In the genomic region with DNA sequence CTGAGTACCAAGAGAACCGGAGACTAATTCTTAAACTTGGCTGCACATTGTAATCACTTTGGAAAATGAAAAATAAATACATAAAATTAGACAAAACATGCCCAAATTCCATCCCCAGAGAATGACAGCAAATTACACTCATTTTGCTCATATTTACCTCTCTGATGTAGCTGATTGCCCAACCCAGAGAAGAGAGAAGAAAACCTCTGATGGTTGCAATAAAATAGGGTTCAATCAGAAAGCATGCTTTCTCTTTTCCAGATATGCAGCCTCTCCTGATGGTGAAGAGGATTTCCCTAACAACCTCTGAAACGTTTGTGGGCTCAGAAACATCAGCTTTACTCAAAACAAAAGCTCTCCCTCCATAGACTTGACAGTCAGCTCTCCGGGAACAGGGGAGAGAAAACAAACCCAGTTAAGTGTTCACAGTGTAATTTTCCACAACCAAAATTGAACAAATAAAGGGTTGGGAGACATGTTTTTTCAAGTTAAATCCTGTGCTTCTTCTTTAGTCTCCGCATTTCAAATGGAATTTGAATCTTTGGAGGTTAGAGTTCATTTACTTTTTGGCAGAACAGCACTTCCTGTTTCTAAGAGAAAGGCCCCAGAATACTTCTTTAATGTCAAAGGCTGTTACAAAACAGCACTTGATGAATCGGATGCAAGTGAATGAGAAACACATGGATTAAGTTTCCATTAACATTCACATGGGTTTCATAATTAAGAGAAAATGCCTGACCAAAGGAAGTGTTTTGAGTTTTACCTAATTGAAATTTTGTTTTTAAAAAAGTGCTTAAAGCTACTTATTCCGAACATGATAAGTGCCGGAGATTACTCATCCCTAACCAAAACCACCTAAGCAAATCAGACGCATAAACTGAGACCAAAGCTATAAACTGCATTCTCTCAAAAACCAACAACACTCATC, we compare ENCODE assay signal across 11 cellular contexts.
DNase-seq lines count a peak whose midpoint lies in the region; ATAC-seq and TF ChIP-seq lines count a peak whose summit lies in the region.
"Had no signal": no experiment of that assay in that cellular context is flagged by ENCODE, and none has a peak within 500 bp of the region (broad histone marks: within the 10 kb centered on the region; RNA-seq: fewer than 3 reads in every experiment).

No MANE protein-coding gene starts in this region.

- no peaks in the 10 kb centered on the region for H3K27me3 Mint-ChIP-seq in activated CD8-positive, alpha-beta T cell treated with anti-CD3 and anti-CD28 coated beads, Interleukin-2, amount 10 ng/mL, durations not matched to agents 7 days and 5 days (ENCODE audit: low read depth)
- H3K27me3 Mint-ChIP-seq: central memory CD8-positive, alpha-beta T cell had no signal

- WGBS in GM23248 (ENCODE audit: low coverage in 1 of 2, low lambda C conversion rate in 2 of 2, missing lambda C conversion rate in 2 of 2), 2 experiments: 4 to 8% methylated on average over 8 of the region's 8 CpGs

- H3K27me3 ChIP-seq in GM23248 (replicated peaks; ENCODE audit: insufficient read depth) (no peaks in the 10 kb centered on the region), adipocyte (replicated peaks; ENCODE audit: control insufficient read depth, insufficient read depth, low read length) (no peaks in the 10 kb centered on the region), MM.1S (replicated peaks; ENCODE audit: insufficient read depth, low read length) (no peaks in the 10 kb centered on the region)
- H3K27me3 ChIP-seq: SJCRH30 had no signal

- no peaks in the 10 kb centered on the region for H3K9me3 Mint-ChIP-seq in activated CD8-positive, alpha-beta T cell treated with anti-CD3 and anti-CD28 coated beads, Interleukin-2, amount 10 ng/mL, durations not matched to agents 7 days and 5 days (ENCODE audit: insufficient read depth)

- H3F3A ChIP-seq in GM23248 (ENCODE audit: insufficient read depth) (peaks cover 21% of the 10 kb centered on the region), MM.1S (ENCODE audit: insufficient read depth, low read length) (no peaks in the 10 kb centered on the region)

- CTCF ChIA-PET in activated CD8-positive, alpha-beta T cell treated with anti-CD3 and anti-CD28 coated beads, Interleukin-2, amount 10 ng/mL, durations not matched to agents 7 days and 5 days (lab: Charles Lee): no interaction called here

- H2AFZ ChIP-seq in GM23248 (peak overlapping the region; percentile 80), MM.1S (ENCODE audit: low read length) (no peak overlapping the region)

- H3K9me3 ChIP-seq in GM23248 (ENCODE audit: low read depth): no peaks in the 10 kb centered on the region
- no peaks in the 10 kb centered on the region for H3K9me3 ChIP-seq in adipocyte (ENCODE audit: control insufficient read depth, low read length)
- H3K9me3 ChIP-seq in MM.1S (replicated peaks; ENCODE audit: insufficient read depth, low read length): no peaks in the 10 kb centered on the region
- H3K9me3 ChIP-seq: SJCRH30 had no signal

- no peak overlapping the region for H3K27ac Mint-ChIP-seq in activated CD8-positive, alpha-beta T cell treated with anti-CD3 and anti-CD28 coated beads, Interleukin-2, amount 10 ng/mL, durations not matched to agents 7 days and 5 days

- peak overlapping the region; percentile 73 for H3K4me2 ChIP-seq in GM23248 (ENCODE audit: unreplicated experiment)
- H3K4me2 ChIP-seq in MM.1S (ENCODE audit: low read depth, low read length): no peak overlapping the region

- POLR2A ChIA-PET in activated CD8-positive, alpha-beta T cell treated with anti-CD3 and anti-CD28 coated beads, Interleukin-2, amount 10 ng/mL, durations not matched to agents 7 days and 5 days (lab: Charles Lee): no interaction called here

- no peak for ATAC-seq in activated CD8-positive, alpha-beta T cell treated with anti-CD3 and anti-CD28 coated beads, Interleukin-2, amount 10 ng/mL, durations not matched to agents 7 days and 5 days

- no peaks in the 10 kb centered on the region for H4K20me1 ChIP-seq in GM23248 (ENCODE audit: insufficient read depth)
- H4K20me1 ChIP-seq in MM.1S (ENCODE audit: insufficient read depth, low read length): no peaks in the 10 kb centered on the region

- in situ Hi-C loops in GM23248 (cut with MboI): no loop called here

- DNase-seq in GM23248 (peak; percentile 54), adipocyte (ENCODE audit: low read depth) (peak; percentile 79), iris pigment epithelial cell (ENCODE audit: low read depth) (peak; percentile 76), stromal cell of bone marrow (ENCODE audit: low read depth) (peak; percentile 58), T-helper 2 cell (no peak), posterior cingulate gyrus (no peak), MM.1S (no peak)
- no peak for DNase-seq in activated CD8-positive, alpha-beta T cell treated with anti-CD3 and anti-CD28 coated beads, Interleukin-2, amount 10 ng/mL, durations not matched to agents 7 days and 5 days
- DNase-seq: NCI-H1092 treated with DMSO at 0.1 percent for 48 hours, SJCRH30 had no signal

- H3K4me3 ChIP-seq in GM23248 (peak overlapping the region; percentile 43; the same call in 1 of the 2 replicates), adipocyte (ENCODE audit: low read length) (peak overlapping the region; percentile 74), MM.1S (ENCODE audit: low read length) (no peak overlapping the region)
- H3K4me3 ChIP-seq: SJCRH30 had no signal

- peaks cover 15% of the 10 kb centered on the region for H3K4me1 ChIP-seq in GM23248 (ENCODE audit: insufficient read depth)
- peaks cover 26% of the 10 kb centered on the region for H3K4me1 ChIP-seq in adipocyte (ENCODE audit: control insufficient read depth, insufficient read depth, low read length)
- H3K4me1 ChIP-seq in MM.1S (ENCODE audit: low read length): no peaks in the 10 kb centered on the region
- H3K4me1 ChIP-seq: SJCRH30 had no signal

- H3K36me3 Mint-ChIP-seq in activated CD8-positive, alpha-beta T cell treated with anti-CD3 and anti-CD28 coated beads, Interleukin-2, amount 10 ng/mL, durations not matched to agents 7 days and 5 days (ENCODE audit: low read depth): no peaks in the 10 kb centered on the region

- no peak for TF ChIP-seq CTCF in MM.1S (IDR thresholded peaks at IDR 0.05; ENCODE audit: low read length)

- no peaks in the 10 kb centered on the region for H3K4me1 Mint-ChIP-seq in activated CD8-positive, alpha-beta T cell treated with anti-CD3 and anti-CD28 coated beads, Interleukin-2, amount 10 ng/mL, durations not matched to agents 7 days and 5 days (ENCODE audit: low read depth)
- H3K4me1 Mint-ChIP-seq: central memory CD8-positive, alpha-beta T cell had no signal

- H3K36me3 ChIP-seq in GM23248 (ENCODE audit: low read depth) (no peaks in the 10 kb centered on the region), adipocyte (ENCODE audit: control insufficient read depth, insufficient read depth, low read length, severe bottlenecking) (no peaks in the 10 kb centered on the region), MM.1S (replicated peaks; ENCODE audit: insufficient read depth, low read length) (no peaks in the 10 kb centered on the region)
- H3K36me3 ChIP-seq: SJCRH30 had no signal

- intact Hi-C loops in posterior cingulate gyrus (cut with DNase I): no loop called here

- H3K9me2 ChIP-seq in GM23248 (ENCODE audit: insufficient read depth) (no peaks in the 10 kb centered on the region), MM.1S (replicated peaks; ENCODE audit: insufficient read depth, low read length) (no peaks in the 10 kb centered on the region)

- H3K27ac ChIP-seq in GM23248 (peak overlapping the region; percentile 45), MM.1S (ENCODE audit: low read length) (no peak overlapping the region)
- H3K27ac ChIP-seq: SJCRH30 had no signal

- H3K79me2 ChIP-seq in GM23248 (ENCODE audit: insufficient read depth) (no peaks in the 10 kb centered on the region), MM.1S (ENCODE audit: low read length) (no peaks in the 10 kb centered on the region)

- H3K4me3 Mint-ChIP-seq in activated CD8-positive, alpha-beta T cell treated with anti-CD3 and anti-CD28 coated beads, Interleukin-2, amount 10 ng/mL, durations not matched to agents 7 days and 5 days: no peak overlapping the region
- H3K4me3 Mint-ChIP-seq: central memory CD8-positive, alpha-beta T cell had no signal

- peak overlapping the region; percentile 1; the same call in 1 of the 2 replicates for H3K9ac ChIP-seq in GM23248
- H3K9ac ChIP-seq in adipocyte (ENCODE audit: low read length): peak overlapping the region; percentile 89
- H3K9ac ChIP-seq in MM.1S (ENCODE audit: low read length): no peak overlapping the region

Comparison
In these comparisons a context has a peak if more than half of its experiments do, and no peak if none do; other contexts are left out.
1. DNase-seq: peak in GM23248 (single experiment), adipocyte (single experiment), iris pigment epithelial cell (single experiment) and stromal cell of bone marrow (single experiment); none in T-helper 2 cell (0 of 5), activated CD8-positive, alpha-beta T cell treated with anti-CD3 and anti-CD28 coated beads, Interleukin-2, amount 10 ng/mL, durations not matched to agents 7 days and 5 days (single experiment), posterior cingulate gyrus (0 of 10) and MM.1S (single experiment).